ENCODE assay signal across 21 cellular contexts in genomic region chr6:31764239-31764638, GRCh38. TPM values are rescaled to one million over a fixed set of nuclear protein-coding genes. Genes with fewer than 3 reads are reported as not detected.
DNase-seq lines count a peak whose midpoint lies in the region; ATAC-seq and TF ChIP-seq lines count a peak whose summit lies in the region.
"Had no signal": no experiment of that assay in that cellular context is flagged by ENCODE, and none has a peak within 500 bp of the region (broad histone marks: within the 10 kb centered on the region; RNA-seq: fewer than 3 reads in every experiment).

No MANE protein-coding gene starts in this region.

- H3K4me1 ChIP-seq in OCI-LY7 (ENCODE audit: insufficient read depth, low read length, poor library complexity, severe bottlenecking) (no peaks in the 10 kb centered on the region), adrenal gland (replicated peaks in 1 of 2) (no peaks in the 10 kb centered on the region)

- no peak overlapping the region for H3K27ac ChIP-seq in OCI-LY7 (ENCODE audit: low read depth, low read length, poor library complexity, severe bottlenecking)
- H3K27ac ChIP-seq in adrenal gland, result no peak overlapping the region
- H3K27ac ChIP-seq: ovary had no signal

- H2AFZ ChIP-seq in OCI-LY7 (ENCODE audit: low read length), result no peak overlapping the region

- H3K27me3 Mint-ChIP-seq in activated CD8-positive, alpha-beta memory T cell treated with anti-CD3 and anti-CD28 coated beads, Interleukin-2, amount 10 ng/mL, durations not matched to agents 7 days and 5 days, result no peaks in the 10 kb centered on the region
- H3K27me3 Mint-ChIP-seq: activated naive CD8-positive, alpha-beta T cell treated with anti-CD3 and anti-CD28 coated beads, Interleukin-2, amount 10 ng/mL, durations not matched to agents 7 days and 5 days; central memory CD8-positive, alpha-beta T cell; naive B cell; stimulated activated memory B cell treated with anti-CD40 and anti-IgM and Interleukin-4, amounts not matched to agents 10 μg/mL and 1 μg/mL and 100 μg/mL, for 72 hours had no signal

- H3K9me3 Mint-ChIP-seq in activated CD8-positive, alpha-beta memory T cell treated with anti-CD3 and anti-CD28 coated beads, Interleukin-2, amount 10 ng/mL, durations not matched to agents 7 days and 5 days (ENCODE audit: low read depth), result no peaks in the 10 kb centered on the region
- H3K9me3 Mint-ChIP-seq: activated naive CD8-positive, alpha-beta T cell treated with anti-CD3 and anti-CD28 coated beads, Interleukin-2, amount 10 ng/mL, durations not matched to agents 7 days and 5 days; central memory CD8-positive, alpha-beta T cell; naive B cell; stimulated activated memory B cell treated with anti-CD40 and anti-IgM and Interleukin-4, amounts not matched to agents 10 μg/mL and 1 μg/mL and 100 μg/mL, for 72 hours had no signal

- H3K4me2 ChIP-seq in OCI-LY7 (ENCODE audit: low read length), result no peak overlapping the region
- H3K4me2 ChIP-seq: BLaER1 treated with 17β-estradiol and CSF1 and Interleukin-3, amounts not matched to agents 10 nM and 100 nM had no signal

- 93 to 95% (median 94%) methylated on average over 2 to 4 of the region's 4 CpGs for WGBS in adrenal gland, 4 donors

- intact Hi-C loops in OCI-LY7 (cut with micrococcal nuclease; ENCODE audit: unreplicated experiment) (no loop called here), adrenal gland (cut with DNase I) (no loop called here)

- H4K20me1 ChIP-seq in OCI-LY7 (ENCODE audit: insufficient read depth, low read length), result no peaks in the 10 kb centered on the region
- H4K20me1 ChIP-seq: BLaER1 treated with 17β-estradiol and CSF1 and Interleukin-3, amounts not matched to agents 10 nM and 100 nM had no signal

- POLR2A ChIA-PET in OCI-LY7 (lab: Charles Lee), result no interaction called here

- DNase-seq in activated CD8-positive, alpha-beta memory T cell treated with anti-CD3 and anti-CD28 coated beads, Interleukin-2, amount 10 ng/mL, durations not matched to agents 7 days and 5 days, result no peak
- no peak for DNase-seq in activated CD8-positive, alpha-beta memory T cell treated with anti-CD3 and anti-CD28 coated beads for 24 hours
- DNase-seq in OCI-LY7 (ENCODE audit: low spot score), result no peak
- peak; percentile 19 for DNase-seq in left kidney (ENCODE audit: low read depth, low spot score)
- no peak for DNase-seq in DMS79 treated with DMSO at 0.1 percent for 48 hours (lab: John Stamatoyannopoulos, UW)
- no peak for DNase-seq in adrenal gland
- DNase-seq: activated CD4-positive, alpha-beta T cell treated with anti-CD3 and anti-CD28 coated beads for 4 hours; activated naive CD8-positive, alpha-beta T cell treated with anti-CD3 and anti-CD28 coated beads, Interleukin-2, amount 10 ng/mL, durations not matched to agents 7 days and 5 days; GOT3; kidney glomerular epithelial cell; naive B cell; NCI-H1048; NCI-H187 treated with DMSO at 0.1 percent for 48 hours; OCI-M1; ovary; SHP77 treated with DMSO at 0.1 percent for 48 hours; stimulated activated CD4-positive, alpha-beta T cell treated with anti-CD3 and anti-CD28 coated beads, Interleukin-2, amount 100 ng/mL, for 48 hours had no signal

- H3K9me3 ChIP-seq in OCI-LY7 (ENCODE audit: low read length) (no peaks in the 10 kb centered on the region), adrenal gland (replicated peaks in 1 of 3) (no peaks in the 10 kb centered on the region)
- H3K9me3 ChIP-seq: BLaER1 treated with 17β-estradiol and CSF1 and Interleukin-3, amounts not matched to agents 10 nM and 100 nM; ovary had no signal

- BruUV-seq in OCI-LY7 (replicated peaks; lab: Mats Ljungman, UMichigan), result TSS peak; percentile 80

- no peaks in the 10 kb centered on the region for H3K9me2 ChIP-seq in OCI-LY7 (ENCODE audit: insufficient read depth, low read length)

- no peak overlapping the region for H3K4me3 ChIP-seq in OCI-LY7 (ENCODE audit: low read depth, low read length, poor library complexity, severe bottlenecking)
- no peak overlapping the region for H3K4me3 ChIP-seq in adrenal gland
- H3K4me3 ChIP-seq: BLaER1 treated with 17β-estradiol and CSF1 and Interleukin-3, amounts not matched to agents 10 nM and 100 nM; ovary had no signal

- H3K27ac Mint-ChIP-seq in activated CD8-positive, alpha-beta memory T cell treated with anti-CD3 and anti-CD28 coated beads, Interleukin-2, amount 10 ng/mL, durations not matched to agents 7 days and 5 days, result peak overlapping the region; percentile 17

- no peaks in the 10 kb centered on the region for H3K27me3 ChIP-seq in adrenal gland
- H3K27me3 ChIP-seq: BLaER1 treated with 17β-estradiol and CSF1 and Interleukin-3, amounts not matched to agents 10 nM and 100 nM; ovary had no signal

- TF ChIP-seq CTCF in OCI-LY7 (conservative IDR thresholded peaks at IDR 0.05; ENCODE audit: low read length) (no peak), adrenal gland (IDR thresholded peaks at IDR 0.05) (no peak)

- no peak overlapping the region for H3K4me3 Mint-ChIP-seq in activated CD8-positive, alpha-beta memory T cell treated with anti-CD3 and anti-CD28 coated beads, Interleukin-2, amount 10 ng/mL, durations not matched to agents 7 days and 5 days
- H3K4me3 Mint-ChIP-seq: activated naive CD8-positive, alpha-beta T cell treated with anti-CD3 and anti-CD28 coated beads, Interleukin-2, amount 10 ng/mL, durations not matched to agents 7 days and 5 days; central memory CD8-positive, alpha-beta T cell; naive B cell; stimulated activated memory B cell treated with anti-CD40 and anti-IgM and Interleukin-4, amounts not matched to agents 10 μg/mL and 1 μg/mL and 100 μg/mL, for 72 hours had no signal

- H3K36me3 ChIP-seq in OCI-LY7 (ENCODE audit: insufficient read depth, low read length), result peaks cover 65% of the 10 kb centered on the region
- no peaks in the 10 kb centered on the region for H3K36me3 ChIP-seq in adrenal gland (replicated peaks in 1 of 2)
- H3K36me3 ChIP-seq: ovary had no signal

- peaks cover 23% of the 10 kb centered on the region for H3K36me3 Mint-ChIP-seq in activated CD8-positive, alpha-beta memory T cell treated with anti-CD3 and anti-CD28 coated beads, Interleukin-2, amount 10 ng/mL, durations not matched to agents 7 days and 5 days

- ATAC-seq in activated CD8-positive, alpha-beta memory T cell treated with anti-CD3 and anti-CD28 coated beads, Interleukin-2, amount 10 ng/mL, durations not matched to agents 7 days and 5 days, result no peak
- no peak for ATAC-seq in HG03025 (IDR thresholded peaks at IDR 0.05; ENCODE audit: low FRiP score, unreplicated experiment)
- ATAC-seq: stimulated activated memory B cell treated with anti-CD40 and anti-IgM and Interleukin-4, amounts not matched to agents 10 μg/mL and 1 μg/mL and 100 μg/mL, for 72 hours had no signal

- CTCF ChIA-PET in activated CD8-positive, alpha-beta memory T cell treated with anti-CD3 and anti-CD28 coated beads, Interleukin-2, amount 10 ng/mL, durations not matched to agents 7 days and 5 days (lab: Charles Lee), result no interaction called here
- CTCF ChIA-PET in OCI-LY7 (lab: Charles Lee; ENCODE audit: unreplicated experiment), result no interaction called here

- H3K4me1 Mint-ChIP-seq in activated CD8-positive, alpha-beta memory T cell treated with anti-CD3 and anti-CD28 coated beads, Interleukin-2, amount 10 ng/mL, durations not matched to agents 7 days and 5 days, result peaks cover 4% of the 10 kb centered on the region
- H3K4me1 Mint-ChIP-seq: stimulated activated memory B cell treated with anti-CD40 and anti-IgM and Interleukin-4, amounts not matched to agents 10 μg/mL and 1 μg/mL and 100 μg/mL, for 72 hours had no signal

- H3K79me2 ChIP-seq in OCI-LY7 (ENCODE audit: insufficient read depth, low read depth, low read length), result no peaks in the 10 kb centered on the region

- TF ChIP-seq POLR2A in adrenal gland (IDR thresholded peaks at IDR 0.05), result no peak

RNA-seq across cellular contexts. Expression of gene SAPCD1, which starts 1.8 kb away (rescaled TPM):
- total RNA-seq in activated CD8-positive, alpha-beta memory T cell treated with anti-CD3 and anti-CD28 coated beads, Interleukin-2, amount 10 ng/mL, durations not matched to agents 7 days and 5 days, result 10 to 100 TPM; 12.8 to 19.2 TPM
- 31.3 and 47.1 TPM in 2 replicates for total RNA-seq in OCI-LY7 (2014; rRNA removed; shearing (Covaris generic))
- total RNA-seq in OCI-LY7 (2022), result 53.5 and 66.8 TPM in 2 replicates
- total RNA-seq in adrenal gland, result under 1 TPM in 3 of 8 donors, not detected in 5; 0.46 to 0.96 (median 0.71) TPM
- polyA plus RNA-seq in adrenal gland, result 10 to 100 TPM in 1 of 3 donors, 1 to 10 TPM in 1, under 1 TPM in 1; 0.75 to 17.2 (median 6.0) TPM

RNA-seq across cellular contexts. Expression of gene VWA7, which starts 12.9 kb away (rescaled TPM):
- 1 to 10 TPM; 5.7 to 6.4 TPM for total RNA-seq in activated CD8-positive, alpha-beta memory T cell treated with anti-CD3 and anti-CD28 coated beads, Interleukin-2, amount 10 ng/mL, durations not matched to agents 7 days and 5 days
- total RNA-seq in OCI-LY7 (2014; rRNA removed; shearing (Covaris generic)), result 2.1 and 2.2 TPM in 2 replicates
- total RNA-seq in OCI-LY7 (2022) (3.7 and 6.5 TPM in 2 replicates), adrenal gland (1 to 10 TPM in 2 of 8 donors, under 1 TPM in 6; 0.17 to 2.3 (median 0.50) TPM)
- 1 to 10 TPM in 2 of 3 donors, under 1 TPM in 1; 0.74 to 8.1 (median 1.1) TPM for polyA plus RNA-seq in adrenal gland

RNA-seq across cellular contexts. Expression of gene MSH5, which starts 24.4 kb away (rescaled TPM):
- total RNA-seq in activated CD8-positive, alpha-beta memory T cell treated with anti-CD3 and anti-CD28 coated beads, Interleukin-2, amount 10 ng/mL, durations not matched to agents 7 days and 5 days, result 100 to 1,000 TPM in 1 of 2 experiments, 10 to 100 TPM in 1; 75.6 to 109 TPM
- total RNA-seq in OCI-LY7 (2014; rRNA removed; shearing (Covaris generic)), result 104 and 108 TPM in 2 replicates
- total RNA-seq in OCI-LY7 (2022), result 218 and 258 TPM in 2 replicates
- 10 to 100 TPM in 2 of 8 donors, 1 to 10 TPM in 6; 3.0 to 16.7 (median 5.8) TPM for total RNA-seq in adrenal gland
- polyA plus RNA-seq in adrenal gland, result 10 to 100 TPM in 2 of 3 donors, 1 to 10 TPM in 1; 3.6 to 24.5 (median 16.8) TPM

RNA-seq across cellular contexts. Expression of gene CLIC1, which starts 27.9 kb away (rescaled TPM):
- 100 to 1,000 TPM; 544 to 561 TPM for total RNA-seq in activated CD8-positive, alpha-beta memory T cell treated with anti-CD3 and anti-CD28 coated beads, Interleukin-2, amount 10 ng/mL, durations not matched to agents 7 days and 5 days
- total RNA-seq in OCI-LY7 (2014; rRNA removed; shearing (Covaris generic)), result 376 and 413 TPM in 2 replicates
- 314 and 318 TPM in 2 replicates for total RNA-seq in OCI-LY7 (2022)
- 100 to 1,000 TPM; 176 to 281 (median 217) TPM for total RNA-seq in adrenal gland
- 100 to 1,000 TPM; 109 to 252 (median 146) TPM for polyA plus RNA-seq in adrenal gland

RNA-seq across cellular contexts. Expression of gene VARS1, which starts 31.3 kb away (rescaled TPM):
- total RNA-seq in activated CD8-positive, alpha-beta memory T cell treated with anti-CD3 and anti-CD28 coated beads, Interleukin-2, amount 10 ng/mL, durations not matched to agents 7 days and 5 days, result 100 to 1,000 TPM; 107 to 140 TPM
- total RNA-seq in OCI-LY7 (2014; rRNA removed; shearing (Covaris generic)), result 47.0 and 51.2 TPM in 2 replicates
- total RNA-seq in OCI-LY7 (2022), result 118 and 137 TPM in 2 replicates
- total RNA-seq in adrenal gland, result 10 to 100 TPM; 37.8 to 90.8 (median 55.9) TPM
- polyA plus RNA-seq in adrenal gland, result 10 to 100 TPM; 58.6 to 74.6 (median 59.2) TPM

Comparison
In these comparisons a context has a peak if more than half of its experiments do, and no peak if none do; other contexts are left out.
1. RNA of gene SAPCD1, which starts 1.8 kb away (total RNA-seq): 31.3 to 66.8 TPM in OCI-LY7 and 12.8 to 19.2 TPM in activated CD8-positive, alpha-beta memory T cell treated with anti-CD3 and anti-CD28 coated beads, Interleukin-2, amount 10 ng/mL, durations not matched to agents 7 days and 5 days; 0.46 to 0.96 TPM in adrenal gland; every median in the first group is over 4 times any median in the second.
2. RNA of gene MSH5, which starts 24.4 kb away (total RNA-seq): 104 to 258 TPM in OCI-LY7 and 75.6 to 109 TPM in activated CD8-positive, alpha-beta memory T cell treated with anti-CD3 and anti-CD28 coated beads, Interleukin-2, amount 10 ng/mL, durations not matched to agents 7 days and 5 days; 3.0 to 16.7 TPM in adrenal gland; every median in the first group is over 4 times any median in the second.